13 cellular contexts compared by ENCODE assay signal in the genomic region with DNA sequence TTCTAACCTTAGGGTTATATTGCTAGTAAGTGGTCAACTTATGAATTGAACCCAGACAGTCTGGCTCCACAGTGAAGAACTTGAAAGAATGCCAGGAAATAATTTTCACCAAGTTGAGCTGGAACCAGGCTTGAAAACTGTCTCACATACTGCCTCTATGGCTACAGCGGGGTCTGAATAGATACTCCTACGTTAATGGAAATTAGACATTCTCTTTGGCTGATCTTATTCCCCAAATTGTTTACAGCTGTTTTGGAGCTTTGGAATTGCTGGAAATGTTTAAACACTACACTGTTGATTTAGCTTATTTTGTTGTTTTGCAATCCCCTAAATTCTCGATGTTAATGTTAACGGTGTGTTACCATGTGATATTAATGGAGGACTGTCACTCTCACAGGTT.
"Had no signal": no experiment of that assay in that cellular context is flagged by ENCODE, and none has a peak within 500 bp of the region (broad histone marks: within the 10 kb centered on the region; RNA-seq: fewer than 3 reads in every experiment).

No MANE protein-coding gene starts in this region.

- H3K27ac Mint-ChIP-seq: activated CD4-positive, alpha-beta memory T cell treated with anti-CD3 and anti-CD28 coated beads for 36 hours; activated naive CD8-positive, alpha-beta T cell; memory B cell had no signal

- H3K27me3 Mint-ChIP-seq: activated CD4-positive, alpha-beta memory T cell treated with anti-CD3 and anti-CD28 coated beads for 36 hours; activated naive CD8-positive, alpha-beta T cell; memory B cell had no signal

- H3K4me3 Mint-ChIP-seq: activated CD4-positive, alpha-beta memory T cell treated with anti-CD3 and anti-CD28 coated beads for 36 hours; activated naive CD8-positive, alpha-beta T cell; memory B cell; neural crest cell had no signal

- DNase-seq: activated CD4-positive, alpha-beta memory T cell treated with anti-CD3 and anti-CD28 coated beads for 36 hours; activated gamma-delta T cell; activated T-cell treated with anti-CD3 and anti-CD28 coated beads, Interleukin-2, amount 50 U/mL, for 48 hours; effector CD4-positive, alpha-beta T cell; foreskin keratinocyte; stimulated activated CD4-positive, alpha-beta T cell treated with anti-CD3 and anti-CD28 coated beads, Interleukin-2, amount 100 ng/mL, for 48 hours; stimulated activated naive CD4-positive, alpha-beta T cell treated with Interleukin-2 at 50 U/mL for 16 hours; T-helper 9 cell; trophoblast cell had no signal

- H3K36me3 Mint-ChIP-seq: activated CD4-positive, alpha-beta memory T cell treated with anti-CD3 and anti-CD28 coated beads for 36 hours; activated naive CD8-positive, alpha-beta T cell; memory B cell had no signal

- H3K4me1 Mint-ChIP-seq: memory B cell had no signal

- ATAC-seq: foreskin keratinocyte, left lobe of liver had no signal

- H3K9me3 Mint-ChIP-seq: activated CD4-positive, alpha-beta memory T cell treated with anti-CD3 and anti-CD28 coated beads for 36 hours had no signal
